1 cellular context compared by ENCODE assay signal in the genomic region with DNA sequence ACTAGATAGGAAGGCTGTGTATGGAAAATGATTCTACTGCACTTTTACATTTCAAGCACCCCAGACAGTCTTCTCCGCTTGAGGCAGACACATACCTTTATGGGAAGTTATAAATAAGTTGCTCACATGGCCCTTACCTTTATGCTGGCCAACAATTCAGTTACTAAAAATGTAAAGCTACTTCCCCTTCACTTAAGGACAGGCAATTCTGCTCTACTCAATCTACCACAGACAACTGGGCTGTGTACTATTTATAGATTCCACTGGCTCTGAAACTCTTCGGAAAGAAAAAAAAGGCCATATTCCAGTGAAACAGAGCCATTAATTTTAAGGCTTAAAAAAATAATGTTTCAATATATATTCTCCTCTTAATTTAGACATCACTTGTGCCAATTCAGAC.
TF ChIP-seq lines count a peak whose summit lies in the region.

No MANE protein-coding gene starts in this region.

TF ChIP-seq in GM23338, 12 proteins besides CTCF, POLR2A, EP300 and RAD21 (continued from another document):
- no peak for TF ChIP-seq ZNF462 (CRISPR knock-in tag; IDR thresholded peaks at IDR 0.05)
TF ChIP-seq in GM23338: peak in this region for 0.
